In genomic region chr6:73043446-73043845, GRCh38 we compare ENCODE assay signal across 17 cellular contexts.
"Had no signal": no experiment of that assay in that cellular context is flagged by ENCODE, and none has a peak within 500 bp of the region (broad histone marks: within the 10 kb centered on the region; RNA-seq: fewer than 3 reads in every experiment).

No MANE protein-coding gene starts in this region.

- H3K36me3 ChIP-seq: gastroesophageal sphincter, suprapubic skin, uterus had no signal

- H3K9me3 ChIP-seq: suprapubic skin, uterus had no signal

- H3K4me3 ChIP-seq: gastroesophageal sphincter, smooth muscle cell, suprapubic skin, uterus had no signal

- H3K27ac ChIP-seq: gastroesophageal sphincter, suprapubic skin, uterus had no signal

- DNase-seq: cortex of kidney; effector memory CD4-positive, alpha-beta T cell; glutamatergic neuron; islet precursor cell; mammary epithelial cell; naive thymus-derived CD4-positive, alpha-beta T cell; posterior cingulate gyrus; stimulated activated CD4-positive, alpha-beta T cell treated with anti-CD3 and anti-CD28 coated beads, Interleukin-4, amount 100 ng/mL, for 1 hour; stimulated activated CD8-positive, alpha-beta memory T cell treated with anti-CD3 and anti-CD28 coated beads, Interleukin-4, amount 100 ng/mL, for 48 hours; stimulated activated naive CD8-positive, alpha-beta T cell treated with anti-CD3 and anti-CD28 coated beads, Interleukin-15, Interleukin-2, amounts not matched to agents 100 U/mL and 50 U/mL, for 24 hours; uterus had no signal

- ATAC-seq: esophagus mucosa; gastroesophageal sphincter; left lobe of liver; naive thymus-derived CD4-positive, alpha-beta T cell; stimulated activated effector memory CD8-positive, alpha-beta T cell treated with anti-CD3 and anti-CD28 coated beads, Interleukin-12 subunit alpha, Interleukin-12 subunit beta, amount 100 ng/mL, for 72 hours; stimulated activated naive CD8-positive, alpha-beta T cell treated with anti-CD3 and anti-CD28 coated beads, Interleukin-15, Interleukin-2, amounts not matched to agents 100 U/mL and 50 U/mL, for 24 hours had no signal

- H3K4me1 ChIP-seq: gastroesophageal sphincter, suprapubic skin, uterus had no signal

- H3K27me3 ChIP-seq: gastroesophageal sphincter, suprapubic skin, uterus had no signal
